ENCODE assay signal across 1 cellular context in genomic region chr9:129174102-129174723, GRCh38.
TF ChIP-seq lines count a peak whose summit lies in the region.

No MANE protein-coding gene starts in this region.

TF ChIP-seq in HEK293, 187 proteins besides CTCF, POLR2A, EP300 and RAD21 (continued from another document and continues in another):
- TF ChIP-seq ELK4 (IDR thresholded peaks at IDR 0.05; ENCODE audit: borderline replicate concordance, low read depth, low read length) (no peak), ZSCAN30 (tag by site-specific recombination; IDR thresholded peaks at IDR 0.05) (peak; percentile 67; the same call in 1 of the 2 replicates), ZXDB (tag by site-specific recombination; IDR thresholded peaks at IDR 0.05) (no peak; the same call in 1 of the 2 replicates), ZEB2 (tag by site-specific recombination; IDR thresholded peaks at IDR 0.05) (peak; percentile 55), SALL2 (tag by site-specific recombination; IDR thresholded peaks at IDR 0.05; ENCODE audit: borderline replicate concordance) (no peak), ZNF639 (tag by site-specific recombination; IDR thresholded peaks at IDR 0.05) (0 out of 2 replicates have a peak, but pooled peaks have one; percentile 41), ZNF580 (tag by site-specific recombination; IDR thresholded peaks at IDR 0.05) (0 out of 2 replicates have a peak, but pooled peaks have one; percentile 15), ZBTB44 (tag by site-specific recombination; IDR thresholded peaks at IDR 0.05) (peak; percentile 35; the same call in 1 of the 2 replicates), ZNF768 (tag by site-specific recombination; IDR thresholded peaks at IDR 0.05) (no peak), ZNF670 (tag by site-specific recombination; IDR thresholded peaks at IDR 0.05; ENCODE audit: low read depth) (no peak), ZNF776 (tag by site-specific recombination; IDR thresholded peaks at IDR 0.05; ENCODE audit: borderline replicate concordance) (no peak), ZNF114 (tag by site-specific recombination; IDR thresholded peaks at IDR 0.05) (no peak), ZNF391 (tag by site-specific recombination; IDR thresholded peaks at IDR 0.05; ENCODE audit: borderline replicate concordance, low read depth) (no peak), ZNF23 (tag by site-specific recombination; IDR thresholded peaks at IDR 0.05; ENCODE audit: borderline replicate concordance) (no peak), ZNF777 (tag by site-specific recombination; IDR thresholded peaks at IDR 0.05; ENCODE audit: borderline replicate concordance) (0 out of 2 replicates have a peak, but pooled peaks have one; percentile 32), GLIS1 (tag by site-specific recombination; IDR thresholded peaks at IDR 0.05) (peak; percentile 96), GLI4 (tag by site-specific recombination; IDR thresholded peaks at IDR 0.05) (no peak), ZBTB20 (tag by site-specific recombination; IDR thresholded peaks at IDR 0.05) (peak; percentile 70; the same call in 1 of the 2 replicates), ZNF211 (tag by site-specific recombination; IDR thresholded peaks at IDR 0.05; ENCODE audit: low read depth) (no peak), ZNF239 (tag by site-specific recombination; IDR thresholded peaks at IDR 0.05) (0 out of 2 replicates have a peak, but pooled peaks have one; percentile 26), ZNF692 (tag by site-specific recombination; IDR thresholded peaks at IDR 0.05) (peak; percentile 34), ZNF362 (tag by site-specific recombination; IDR thresholded peaks at IDR 0.05) (no peak), BCL6B (tag by site-specific recombination; IDR thresholded peaks at IDR 0.05) (no peak), ZNF2 (tag by site-specific recombination; IDR thresholded peaks at IDR 0.05) (peak; percentile 78; the same call in 1 of the 2 replicates), ZNF121 (tag by site-specific recombination; IDR thresholded peaks at IDR 0.05) (0 out of 2 replicates have a peak, but pooled peaks have one; percentile 20), ZNF157 (tag by site-specific recombination; IDR thresholded peaks at IDR 0.05) (no peak), ZBTB10 (tag by site-specific recombination; IDR thresholded peaks at IDR 0.05) (peak; percentile 85), ZBTB1 (tag by site-specific recombination; IDR thresholded peaks at IDR 0.05) (0 out of 2 replicates have a peak, but pooled peaks have one; percentile 44), MYNN (tag by site-specific recombination; IDR thresholded peaks at IDR 0.05; ENCODE audit: borderline replicate concordance) (no peak), ZBTB11 (tag by site-specific recombination; conservative IDR thresholded peaks at IDR 0.05; ENCODE audit: low read depth) (peak; percentile 39; the same call in 1 of the 2 replicates), ZNF600 (tag by site-specific recombination; IDR thresholded peaks at IDR 0.05) (peak; percentile 74; the same call in 1 of the 2 replicates), ZNF155 (tag by site-specific recombination; IDR thresholded peaks at IDR 0.05) (no peak), ZNF223 (tag by site-specific recombination; IDR thresholded peaks at IDR 0.05) (no peak), PRDM2 (tag by site-specific recombination; IDR thresholded peaks at IDR 0.05; ENCODE audit: borderline replicate concordance) (no peak), ZNF561 (tag by site-specific recombination; IDR thresholded peaks at IDR 0.05; ENCODE audit: borderline replicate concordance) (no peak; the same call in 1 of the 2 replicates), ZNF629 (tag by site-specific recombination; IDR thresholded peaks at IDR 0.05) (no peak)
